Comparison of ENCODE assay signal across 7 cellular contexts in the genomic region with DNA sequence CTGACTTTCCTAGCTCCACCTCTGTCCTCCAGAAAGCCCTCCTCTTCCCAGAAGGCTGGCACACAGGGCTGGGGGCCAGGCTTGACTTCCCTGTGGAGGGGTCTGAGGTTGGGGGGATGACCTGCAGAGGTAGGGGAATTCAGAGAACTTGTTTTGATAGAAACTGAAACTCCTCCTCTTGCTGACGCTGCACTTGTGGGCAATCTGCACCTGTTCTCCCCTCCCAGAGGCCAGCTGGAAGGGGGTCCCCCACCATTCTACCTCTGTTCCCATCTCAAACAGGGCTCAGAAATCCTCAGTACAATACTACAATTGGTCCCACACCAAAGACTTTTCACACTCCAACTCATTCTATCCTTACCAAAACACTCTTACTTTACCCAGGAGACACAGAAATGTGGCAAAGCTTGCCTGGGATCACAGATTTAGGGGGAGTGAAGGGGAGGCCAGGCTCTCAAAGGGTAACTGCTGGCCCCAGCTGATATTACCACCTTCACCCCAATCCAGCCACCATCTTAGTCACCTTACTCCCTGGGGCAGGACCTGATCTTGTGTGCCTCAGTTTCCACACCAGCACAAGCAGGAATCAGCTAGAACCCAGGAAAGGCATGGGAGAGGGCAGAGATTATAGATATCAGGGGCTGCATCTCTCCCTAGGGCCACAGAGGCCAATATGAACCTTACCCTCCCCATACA. TPM values are rescaled to one million over a fixed set of nuclear protein-coding genes. Genes with fewer than 3 reads are reported as not detected.
A peak's percentile ranks its signal among the peaks of the same experiment; 100 is the strongest.
DNase-seq lines count a peak whose midpoint lies in the region; ATAC-seq and TF ChIP-seq lines count a peak whose summit lies in the region.

No MANE protein-coding gene starts in this region.

- H3K36me3 Mint-ChIP-seq in stimulated activated effector memory CD8-positive, alpha-beta T cell treated with anti-CD3 and anti-CD28 coated beads, Interleukin-12 subunit alpha, Interleukin-12 subunit beta, amount 100 ng/mL, for 72 hours, result peaks cover 100% of the 10 kb centered on the region

- peaks cover 94% of the 10 kb centered on the region for H3K4me1 Mint-ChIP-seq in stimulated activated effector memory CD8-positive, alpha-beta T cell treated with anti-CD3 and anti-CD28 coated beads, Interleukin-12 subunit alpha, Interleukin-12 subunit beta, amount 100 ng/mL, for 72 hours

- intact Hi-C loops in upper lobe of right lung (cut with DNase I), result no loop called here

- peaks cover 12% of the 10 kb centered on the region for H3K4me1 ChIP-seq in upper lobe of right lung

- peak overlapping the region; percentile 76 for H3K4me3 Mint-ChIP-seq in stimulated activated effector memory CD8-positive, alpha-beta T cell treated with anti-CD3 and anti-CD28 coated beads, Interleukin-12 subunit alpha, Interleukin-12 subunit beta, amount 100 ng/mL, for 72 hours

- no peaks in the 10 kb centered on the region for H3K9me3 Mint-ChIP-seq in stimulated activated effector memory CD8-positive, alpha-beta T cell treated with anti-CD3 and anti-CD28 coated beads, Interleukin-12 subunit alpha, Interleukin-12 subunit beta, amount 100 ng/mL, for 72 hours

- H3K36me3 ChIP-seq in upper lobe of right lung, result peaks cover 5% of the 10 kb centered on the region

- peak overlapping the region; percentile 97 for H3K27ac Mint-ChIP-seq in stimulated activated effector memory CD8-positive, alpha-beta T cell treated with anti-CD3 and anti-CD28 coated beads, Interleukin-12 subunit alpha, Interleukin-12 subunit beta, amount 100 ng/mL, for 72 hours

- DNase-seq in activated naive CD4-positive, alpha-beta T cell (lab: John Stamatoyannopoulos, UW), result peak; percentile 7 to 56 (median 18)
- peak in 1 of 2 donors; percentile 81 for DNase-seq in stimulated activated effector memory CD8-positive, alpha-beta T cell treated with anti-CD3 and anti-CD28 coated beads, Interleukin-12 subunit alpha, Interleukin-12 subunit beta, amount 100 ng/mL, for 72 hours (ENCODE audit: low spot score in 2 of 2)
- DNase-seq in upper lobe of right lung, result no peak
- DNase-seq in mucosa of gallbladder (ENCODE audit: low spot score), result no peak
- DNase-seq in DMS53 treated with DMSO at 0.1 percent for 48 hours (lab: John Stamatoyannopoulos, UW; ENCODE audit: unreplicated experiment), result no peak

- TF ChIP-seq CTCF in upper lobe of right lung (IDR thresholded peaks at IDR 0.05), result no peak

- H3K9me3 ChIP-seq in upper lobe of right lung, result no peaks in the 10 kb centered on the region

- no peak overlapping the region for H3K4me3 ChIP-seq in upper lobe of right lung

- peak; percentile 29 for ATAC-seq in GM21367 (IDR thresholded peaks at IDR 0.05; ENCODE audit: unreplicated experiment)
- peak; percentile 28 for ATAC-seq in HG03558 (IDR thresholded peaks at IDR 0.05; ENCODE audit: extremely low read depth, unreplicated experiment)
- peak; percentile 56 for ATAC-seq in stimulated activated effector memory CD8-positive, alpha-beta T cell treated with anti-CD3 and anti-CD28 coated beads, Interleukin-12 subunit alpha, Interleukin-12 subunit beta, amount 100 ng/mL, for 72 hours
- no peak for ATAC-seq in upper lobe of right lung

- no peaks in the 10 kb centered on the region for H3K27me3 ChIP-seq in upper lobe of right lung

- H3K27ac ChIP-seq in upper lobe of right lung, result no peak overlapping the region

RNA-seq across cellular contexts. Expression of gene OTUD5, which starts 18.5 kb away (rescaled TPM):
- total RNA-seq in upper lobe of right lung, result 42.6 TPM
- 57.3 TPM for total RNA-seq in mucosa of gallbladder

RNA-seq across cellular contexts. Expression of gene PIM2, which starts 20.0 kb away (rescaled TPM):
- total RNA-seq in upper lobe of right lung, result 14.4 TPM
- total RNA-seq in mucosa of gallbladder, result 11.5 TPM

RNA-seq across cellular contexts. Expression of gene SLC35A2, which starts 27.4 kb away (rescaled TPM):
- 22.6 TPM for total RNA-seq in upper lobe of right lung
- total RNA-seq in mucosa of gallbladder, result 50.4 TPM

RNA-seq across cellular contexts. Expression of gene KCND1, which starts 32.8 kb away (rescaled TPM):
- total RNA-seq in upper lobe of right lung, result 1.2 TPM
- total RNA-seq in mucosa of gallbladder, result 6.5 TPM

RNA-seq across cellular contexts. Expression of gene PQBP1, which starts 41.1 kb away (rescaled TPM):
- total RNA-seq in upper lobe of right lung, result 61.3 TPM
- 77.5 TPM for total RNA-seq in mucosa of gallbladder

Comparison
In these comparisons a context has a peak if more than half of its experiments do, and no peak if none do; other contexts are left out.
1. DNase-seq: peak in activated naive CD4-positive, alpha-beta T cell (4 of 4); none in upper lobe of right lung (single experiment), mucosa of gallbladder (single experiment) and DMS53 treated with DMSO at 0.1 percent for 48 hours (single experiment).